Comparison of ENCODE assay signal across 1 cellular context in the genomic region with DNA sequence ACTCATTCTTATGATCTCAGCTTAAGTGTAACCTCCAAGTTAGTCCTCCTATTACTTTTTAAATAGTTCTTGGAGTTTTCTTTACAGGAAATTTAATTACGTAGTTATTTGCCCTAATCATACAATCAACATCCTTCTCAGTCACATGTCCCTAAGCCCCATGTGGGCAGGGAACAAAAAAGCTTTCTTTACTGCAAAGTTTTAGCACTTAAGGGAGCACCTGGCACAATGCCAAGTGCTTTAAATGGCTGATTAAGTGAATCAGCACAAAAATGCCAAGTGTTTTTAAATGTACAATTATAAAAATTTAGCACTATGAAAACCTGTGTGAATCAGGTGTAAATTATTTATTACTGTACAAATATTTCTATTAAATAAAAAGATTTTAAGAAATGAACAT.
TF ChIP-seq lines count a peak whose summit lies in the region.

No MANE protein-coding gene starts in this region.

TF ChIP-seq in HepG2, 621 proteins besides CTCF, POLR2A, EP300 and RAD21:
- no peak for TF ChIP-seq MYC (CRISPR knock-in tag; IDR thresholded peaks at IDR 0.05; ENCODE audit: borderline replicate concordance)
- no peak for TF ChIP-seq SUZ12 (IDR thresholded peaks at IDR 0.05; ENCODE audit: low read depth, low read length)
- TF ChIP-seq FLYWCH1 (CRISPR knock-in tag; IDR thresholded peaks at IDR 0.05): no peak
- TF ChIP-seq LCORL (IDR thresholded peaks at IDR 0.05): peak; percentile 89
- TF ChIP-seq LCORL (CRISPR knock-in tag; IDR thresholded peaks at IDR 0.05): no peak
